In genomic region chr22:31635638-31636306, GRCh38 we compare ENCODE assay signal across 1 cellular context.
TF ChIP-seq lines count a peak whose summit lies in the region.

No MANE protein-coding gene starts in this region.

TF ChIP-seq in HCT116, 20 proteins besides CTCF, POLR2A, EP300 and RAD21 (continued from another document):
- TF ChIP-seq POLR2AphosphoS5 (IDR thresholded peaks at IDR 0.05; ENCODE audit: low read depth, low read length) (no peak), SRF (IDR thresholded peaks at IDR 0.05; ENCODE audit: low read depth) (no peak), EGR1 (IDR thresholded peaks at IDR 0.05; ENCODE audit: low read depth) (no peak), FOSL1 (IDR thresholded peaks at IDR 0.05; ENCODE audit: low read depth) (no peak), ZNF274 (IDR thresholded peaks at IDR 0.05; ENCODE audit: low read depth, low read length) (no peak), ZFX (IDR thresholded peaks at IDR 0.05) (no peak)
